37 cellular contexts compared by ENCODE assay signal in genomic region chr2:120849278-120849677, GRCh38.
DNase-seq lines count a peak whose midpoint lies in the region; ATAC-seq, FAIRE-seq and TF ChIP-seq lines count a peak whose summit lies in the region.
"Had no signal": no experiment of that assay in that cellular context is flagged by ENCODE, and none has a peak within 500 bp of the region (broad histone marks: within the 10 kb centered on the region; RNA-seq: fewer than 3 reads in every experiment).

No MANE protein-coding gene starts in this region.

- TF ChIP-seq POLR2A in HepG2 (IDR thresholded peaks at IDR 0.05; ENCODE audit: insufficient read depth in 1 of 2, low read depth in 2 of 2, low read length in 2 of 2) (no peak), right lobe of liver (IDR thresholded peaks at IDR 0.05) (no peak)

- H3K27ac ChIP-seq in HepG2 (ENCODE audit: extremely low read length, insufficient read depth, low read length) (no peak overlapping the region), right lobe of liver (no peak overlapping the region), HEK293 (ENCODE audit: extremely low read depth, low read depth, low read length) (no peak overlapping the region), RWPE2 (ENCODE audit: poor library complexity, severe bottlenecking) (no peak overlapping the region)
- H3K27ac ChIP-seq: 22Rv1; A549; BLaER1; BLaER1 treated with 17β-estradiol and CSF1 and Interleukin-3, amounts not matched to agents 10 nM and 100 nM; C4-2B had no signal

- TF ChIP-seq CTCF in HepG2 (CRISPR knock-in tag; IDR thresholded peaks at IDR 0.05) (no peak), right lobe of liver (IDR thresholded peaks at IDR 0.05) (no peak), natural killer cell (IDR thresholded peaks at IDR 0.05) (no peak), HEK293 (tag by site-specific recombination; IDR thresholded peaks at IDR 0.05) (no peak), RWPE2 (IDR thresholded peaks at IDR 0.05; ENCODE audit: poor library complexity, severe bottlenecking) (no peak)

- CTCF ChIA-PET in HepG2 (lab: Yijun Ruan, JAX; ENCODE audit: low intra/inter-chr PET ratio, low total read pairs) (no interaction called here), HEK293 (lab: Yijun Ruan, JAX) (no interaction called here)

- no peak for TF ChIP-seq EP300 in HepG2 (IDR thresholded peaks at IDR 0.05; ENCODE audit: low read depth in 2 of 2, low read length in 2 of 2)
- no peak for TF ChIP-seq EP300 in HepG2 (CRISPR knock-in tag; IDR thresholded peaks at IDR 0.05; ENCODE audit: borderline replicate concordance)

- no peaks in the 10 kb centered on the region for H3K79me2 ChIP-seq in HepG2 (ENCODE audit: insufficient read depth, low read length)

- no TSS peak for BruUV-seq in HepG2 (replicated peaks; lab: Mats Ljungman, UMichigan)

- H3K4me3 ChIP-seq in HepG2 (replicated peaks in 1 of 3; ENCODE audit: insufficient read depth in 1 of 3, low read depth in 2 of 3, low read length in 3 of 3) (no peak overlapping the region), right lobe of liver (no peak overlapping the region), HEK293 (ENCODE audit: low read depth, low read length) (no peak overlapping the region), RWPE2 (ENCODE audit: severe bottlenecking) (no peak overlapping the region)
- H3K4me3 ChIP-seq: A549; BLaER1; BLaER1 treated with 17β-estradiol and CSF1 and Interleukin-3, amounts not matched to agents 10 nM and 100 nM had no signal

- H3K9me3 ChIP-seq in HepG2 (ENCODE audit: low read length): no peaks in the 10 kb centered on the region
- no peaks in the 10 kb centered on the region for H3K9me3 ChIP-seq in right lobe of liver
- no peaks in the 10 kb centered on the region for H3K9me3 ChIP-seq in HEK293 (ENCODE audit: control insufficient read depth, insufficient read depth, low read depth, low read length)
- no peaks in the 10 kb centered on the region for H3K9me3 ChIP-seq in RWPE2 (ENCODE audit: severe bottlenecking)
- H3K9me3 ChIP-seq: BE2C, Caco-2 had no signal

- no peak overlapping the region for H3K4me2 ChIP-seq in HepG2 (ENCODE audit: low read depth, low read length)
- H3K4me2 ChIP-seq: A549; BLaER1; BLaER1 treated with 17β-estradiol and CSF1 and Interleukin-3, amounts not matched to agents 10 nM and 100 nM had no signal

- WGBS in HepG2 (ENCODE audit: low lambda C conversion rate): 31% methylated on average over 2 of the region's 2 CpGs
- 86% methylated on average over 2 of the region's 2 CpGs for WGBS in right lobe of liver (ENCODE audit: insufficient coverage, low coverage, low lambda C conversion rate, missing lambda C conversion rate)

- peaks cover 5 to 68% of the 10 kb centered on the region in 2 experiments; a peak in 4 of 5 replicates for H3K27me3 ChIP-seq in HepG2 (ENCODE audit: control insufficient read depth in 1 of 2, insufficient read depth in 2 of 2, low read length in 2 of 2)
- H3K27me3 ChIP-seq in right lobe of liver: no peaks in the 10 kb centered on the region
- H3K27me3 ChIP-seq in RWPE2 (ENCODE audit: insufficient read depth, poor library complexity, severe bottlenecking): no peaks in the 10 kb centered on the region
- H3K27me3 ChIP-seq: BE2C; BLaER1; BLaER1 treated with 17β-estradiol and CSF1 and Interleukin-3, amounts not matched to agents 10 nM and 100 nM had no signal

- no peaks in the 10 kb centered on the region for H3K4me1 ChIP-seq in HepG2 (ENCODE audit: insufficient read depth, low read length)
- H3K4me1 ChIP-seq in right lobe of liver: no peaks in the 10 kb centered on the region
- H3K4me1 ChIP-seq in HEK293 (ENCODE audit: control insufficient read depth, insufficient read depth, low read length): 0 out of 2 replicates have a peak, but pooled peaks cover 3% of the 10 kb centered on the region
- H3K4me1 ChIP-seq in RWPE2 (ENCODE audit: insufficient read depth, poor library complexity, severe bottlenecking): no peaks in the 10 kb centered on the region
- H3K4me1 ChIP-seq: A549, Caco-2 had no signal

- peaks cover 0 to 2% of the 10 kb centered on the region in 2 donors for H3K27me3 Mint-ChIP-seq in natural killer cell treated with Interleukin-12 subunit alpha and Interleukin-12 subunit beta and Interleukin-15 and Interleukin-18, amount 100 ng/mL, for 72 hours
- H3K27me3 Mint-ChIP-seq in natural killer cell (ENCODE audit: low read depth in 2 of 2): no peaks in the 10 kb centered on the region
- H3K27me3 Mint-ChIP-seq: B cell; CD4-positive, alpha-beta memory T cell; CD4-positive, alpha-beta T cell; CD4-positive, CD25-positive, alpha-beta regulatory T cell; CD8-positive, alpha-beta memory T cell had no signal

- ATAC-seq in HepG2: no peak
- no peak for ATAC-seq in right lobe of liver
- ATAC-seq in natural killer cell treated with Interleukin-12 subunit alpha and Interleukin-12 subunit beta and Interleukin-15 and Interleukin-18, amount 100 ng/mL, for 72 hours: no peak
- no peak for ATAC-seq in natural killer cell
- ATAC-seq in RWPE2 (ENCODE audit: low read depth): no peak
- ATAC-seq: A549; CD8-positive, alpha-beta T cell had no signal

- no peak overlapping the region for H3K9ac ChIP-seq in HepG2 (ENCODE audit: insufficient read depth, low read depth, low read length)
- H3K9ac ChIP-seq: BLaER1; BLaER1 treated with 17β-estradiol and CSF1 and Interleukin-3, amounts not matched to agents 10 nM and 100 nM had no signal

- no peak for TF ChIP-seq RAD21 in HepG2 (CRISPR knock-in tag; IDR thresholded peaks at IDR 0.05)

- intact Hi-C loops in HepG2 (cut with micrococcal nuclease; ENCODE audit: unreplicated experiment): no loop called here
- intact Hi-C loops in right lobe of liver (cut with DNase I): no loop called here
- intact Hi-C loops in natural killer cell (cut with micrococcal nuclease): no loop called here

- DNase-seq in HepG2 (ENCODE audit: low spot score) (no peak), right lobe of liver (no peak), natural killer cell (no peak), RWPE2 (ENCODE audit: low spot score) (peak; percentile 2), GDM1 (lab: John Stamatoyannopoulos, UW) (no peak), epidermal melanocyte (ENCODE audit: insufficient read length, low spot score) (no peak)
- DNase-seq in natural killer cell treated with Interleukin-12 subunit alpha and Interleukin-12 subunit beta and Interleukin-15 and Interleukin-18, amount 100 ng/mL, for 72 hours (ENCODE audit: low spot score): peak; percentile 44
- DNase-seq: 8988T; ACHN; AML-193; BE2C; C1 segment of cervical spinal cord; Caco-2; Calu3; CD4-positive, alpha-beta memory T cell; CD4-positive, alpha-beta T cell; CD4-positive, CD25-positive, alpha-beta regulatory T cell; CD8-positive, alpha-beta memory T cell; CD8-positive, alpha-beta T cell; COR-L47; DMS 273 treated with DMSO at 0.1 percent for 48 hours; DMS153; DMS53; DMS79; DMS79 treated with DMSO at 0.1 percent for 48 hours; DND-41; EL had no signal

- no peak for FAIRE-seq in HepG2 (lab: Jason Lieb, UNC)
- FAIRE-seq: A204.1, A549, D721Med had no signal

- H3K36me3 Mint-ChIP-seq in natural killer cell treated with Interleukin-12 subunit alpha and Interleukin-12 subunit beta and Interleukin-15 and Interleukin-18, amount 100 ng/mL, for 72 hours: no peaks in the 10 kb centered on the region
- no peaks in the 10 kb centered on the region for H3K36me3 Mint-ChIP-seq in natural killer cell
- H3K36me3 Mint-ChIP-seq: CD14-positive monocyte; CD4-positive, alpha-beta memory T cell; CD4-positive, CD25-positive, alpha-beta regulatory T cell; CD8-positive, alpha-beta memory T cell; CD8-positive, alpha-beta T cell had no signal

- H3K27ac Mint-ChIP-seq in natural killer cell treated with Interleukin-12 subunit alpha and Interleukin-12 subunit beta and Interleukin-15 and Interleukin-18, amount 100 ng/mL, for 72 hours: no peak overlapping the region
- no peak overlapping the region for H3K27ac Mint-ChIP-seq in natural killer cell
- H3K27ac Mint-ChIP-seq: B cell; CD14-positive monocyte; CD4-positive, alpha-beta memory T cell; CD4-positive, alpha-beta T cell; CD4-positive, CD25-positive, alpha-beta regulatory T cell; CD8-positive, alpha-beta memory T cell; CD8-positive, alpha-beta T cell had no signal

- H3K4me1 Mint-ChIP-seq in natural killer cell treated with Interleukin-12 subunit alpha and Interleukin-12 subunit beta and Interleukin-15 and Interleukin-18, amount 100 ng/mL, for 72 hours (ENCODE audit: low read depth in 2 of 2): no peaks in the 10 kb centered on the region
- H3K4me1 Mint-ChIP-seq in natural killer cell: no peaks in the 10 kb centered on the region
- H3K4me1 Mint-ChIP-seq: B cell; CD14-positive monocyte; CD4-positive, alpha-beta memory T cell; CD4-positive, CD25-positive, alpha-beta regulatory T cell; CD8-positive, alpha-beta memory T cell had no signal

- H3K4me3 Mint-ChIP-seq in natural killer cell treated with Interleukin-12 subunit alpha and Interleukin-12 subunit beta and Interleukin-15 and Interleukin-18, amount 100 ng/mL, for 72 hours: no peak overlapping the region
- H3K4me3 Mint-ChIP-seq in natural killer cell: no peak overlapping the region
- H3K4me3 Mint-ChIP-seq: B cell; CD14-positive monocyte; CD4-positive, alpha-beta memory T cell; CD4-positive, alpha-beta T cell; CD4-positive, CD25-positive, alpha-beta regulatory T cell; CD8-positive, alpha-beta memory T cell; CD8-positive, alpha-beta T cell had no signal

- in situ Hi-C loops in HepG2 (cut with HindIII; ENCODE audit: extremely low pct_ligation_motif_present, low pct_unique_long_range_greater_than_20kb): no loop called here

- no peaks in the 10 kb centered on the region for H4K20me1 ChIP-seq in HepG2 (ENCODE audit: insufficient read depth, low read length)
- H4K20me1 ChIP-seq: BLaER1; BLaER1 treated with 17β-estradiol and CSF1 and Interleukin-3, amounts not matched to agents 10 nM and 100 nM had no signal

- no peak overlapping the region for H2AFZ ChIP-seq in HepG2 (ENCODE audit: low read length)

- POLR2A ChIA-PET in HepG2 (lab: Yijun Ruan, JAX): no interaction called here
- POLR2A ChIA-PET in HEK293 (lab: Yijun Ruan, JAX): no interaction called here

- no peaks in the 10 kb centered on the region for H3K36me3 ChIP-seq in HepG2 (replicated peaks in 1 of 2; ENCODE audit: control insufficient read depth in 1 of 2, insufficient read depth in 2 of 2, low read length in 2 of 2)
- H3K36me3 ChIP-seq in right lobe of liver: no peaks in the 10 kb centered on the region
- peaks cover 0 to 3% of the 10 kb centered on the region in 2 experiments; a peak in 1 of 3 replicates for H3K36me3 ChIP-seq in HEK293 (ENCODE audit: control insufficient read depth in 2 of 2, insufficient read depth in 1 of 2, low read length in 2 of 2)
- no peaks in the 10 kb centered on the region for H3K36me3 ChIP-seq in RWPE2 (ENCODE audit: low read depth)
- H3K36me3 ChIP-seq: BE2C; BLaER1; BLaER1 treated with 17β-estradiol and CSF1 and Interleukin-3, amounts not matched to agents 10 nM and 100 nM had no signal

- no peaks in the 10 kb centered on the region for H3K9me3 Mint-ChIP-seq in natural killer cell treated with Interleukin-12 subunit alpha and Interleukin-12 subunit beta and Interleukin-15 and Interleukin-18, amount 100 ng/mL, for 72 hours
- peaks cover 0 to 4% of the 10 kb centered on the region in 2 donors for H3K9me3 Mint-ChIP-seq in natural killer cell

TF ChIP-seq in HepG2, 621 proteins besides CTCF, POLR2A, EP300 and RAD21 (continues in another document):
- TF ChIP-seq CREB1 (IDR thresholded peaks at IDR 0.05) (peak; percentile 76), CREB1 (CRISPR knock-in tag; IDR thresholded peaks at IDR 0.05) (no peak)

Comparison
In these comparisons a context has a peak if more than half of its experiments do, and no peak if none do; other contexts are left out.
1. DNase-seq: peak in natural killer cell treated with Interleukin-12 subunit alpha and Interleukin-12 subunit beta and Interleukin-15 and Interleukin-18, amount 100 ng/mL, for 72 hours (single experiment) and RWPE2 (single experiment); none in HepG2 (single experiment), right lobe of liver (0 of 3), natural killer cell (single experiment), GDM1 (single experiment) and epidermal melanocyte (single experiment).
2. Of the 63 proteins assayed by ChIP-seq in both HepG2 and HEK293: peak only in HepG2: none; only in HEK293: ZNF513; in both: none; in neither: 62.